ENCODE assay signal across 26 cellular contexts in genomic region chr2:108982259-108982679, GRCh38. TPM values are rescaled to one million over a fixed set of nuclear protein-coding genes. Genes with fewer than 3 reads are reported as not detected.
DNase-seq lines count a peak whose midpoint lies in the region; ATAC-seq and TF ChIP-seq lines count a peak whose summit lies in the region.
"Had no signal": no experiment of that assay in that cellular context is flagged by ENCODE, and none has a peak within 500 bp of the region (broad histone marks: within the 10 kb centered on the region; RNA-seq: fewer than 3 reads in every experiment).

No MANE protein-coding gene starts in this region.

- DNase-seq in DMS53 (lab: John Stamatoyannopoulos, UW) (peak; percentile 55), NCI-H69 (lab: John Stamatoyannopoulos, UW) (peak; percentile 69), fibroblast of villous mesenchyme (ENCODE audit: low read depth) (peak; percentile 29), HT-29 (ENCODE audit: low spot score) (no peak), G401 (ENCODE audit: low spot score) (no peak), dedifferentiated amniotic fluid mesenchymal stem cell (ENCODE audit: extremely low spot score) (no peak), aorta (no peak)
- no peak for DNase-seq in naive thymus-derived CD8-positive, alpha-beta T cell
- DNase-seq: activated CD4-positive, alpha-beta T cell treated with anti-CD3 and anti-CD28 coated beads, Interleukin-2, amount 50 U/mL, for 1 hour; anterior cingulate cortex; effector memory CD8-positive, alpha-beta T cell; foreskin keratinocyte; KG1; left cardiac atrium; NCI-H1436; NCI-H2107; occipital lobe; stimulated activated naive CD8-positive, alpha-beta T cell treated with anti-CD3 and anti-CD28 coated beads, Interleukin-15, Interleukin-2, amounts not matched to agents 100 U/mL and 50 U/mL, for 24 hours had no signal

- H3K27me3 Mint-ChIP-seq in naive thymus-derived CD8-positive, alpha-beta T cell: no peaks in the 10 kb centered on the region

- H3K36me3 Mint-ChIP-seq in naive thymus-derived CD8-positive, alpha-beta T cell: no peaks in the 10 kb centered on the region
- H3K36me3 Mint-ChIP-seq: memory B cell had no signal

- POLR2A ChIA-PET in naive thymus-derived CD8-positive, alpha-beta T cell (lab: Charles Lee): interaction anchor here (0.6 to 1.5 kb wide), 2 partner anchors 11 to 32 kb away, joined by 5 to 6 read pairs; no protein-coding TSS in a partner anchor

- 34 to 41% methylated on average over 4 of the region's 4 CpGs for WGBS in aorta, 2 donors

- no peak for TF ChIP-seq CTCF in fibroblast of villous mesenchyme (IDR thresholded peaks at IDR 0.05; ENCODE audit: insufficient read depth, low read depth, low read length)

- intact Hi-C loops in aorta (cut with DNase I): no loop called here

- H3K4me3 ChIP-seq in fibroblast of villous mesenchyme (ENCODE audit: low read depth, low read length) (no peak overlapping the region), aorta (ENCODE audit: low read length in 2 of 2) (no peak overlapping the region)
- H3K4me3 ChIP-seq: HAP-1, skin epidermis, thoracic aorta had no signal

- H3K4me1 Mint-ChIP-seq in naive thymus-derived CD8-positive, alpha-beta T cell: peaks cover 39 to 85% (median 63%) of the 10 kb centered on the region in 4 donors
- H3K4me1 Mint-ChIP-seq: memory B cell had no signal

- H3K9me3 Mint-ChIP-seq in naive thymus-derived CD8-positive, alpha-beta T cell: no peaks in the 10 kb centered on the region
- H3K9me3 Mint-ChIP-seq: activated naive CD4-positive, alpha-beta T cell treated with anti-CD3 and anti-CD28 coated beads for 36 hours; effector memory CD8-positive, alpha-beta T cell; memory B cell had no signal

- H3K4me1 ChIP-seq in aorta (ENCODE audit: control insufficient read depth in 1 of 2, insufficient read depth in 2 of 2, low read length in 2 of 2): no peaks in the 10 kb centered on the region
- H3K4me1 ChIP-seq: foreskin keratinocyte, HAP-1 had no signal

- H3K27me3 ChIP-seq in aorta (ENCODE audit: control insufficient read depth in 1 of 2, insufficient read depth in 2 of 2, low read length in 1 of 2): no peaks in the 10 kb centered on the region

- H3K9me3 ChIP-seq in aorta (ENCODE audit: control insufficient read depth, low read length): no peaks in the 10 kb centered on the region
- H3K9me3 ChIP-seq: HAP-1, thoracic aorta had no signal

- peak overlapping the region in 7 of 10 donors; percentile 28 to 74 (median 67) for H3K27ac Mint-ChIP-seq in naive thymus-derived CD8-positive, alpha-beta T cell
- H3K27ac Mint-ChIP-seq: activated naive CD4-positive, alpha-beta T cell treated with anti-CD3 and anti-CD28 coated beads for 36 hours; effector memory CD8-positive, alpha-beta T cell; memory B cell had no signal

- no peaks in the 10 kb centered on the region for H3K36me3 ChIP-seq in aorta (ENCODE audit: control insufficient read depth in 1 of 2, insufficient read depth in 2 of 2, low read length in 1 of 2)
- H3K36me3 ChIP-seq: HAP-1, thoracic aorta had no signal

- peak overlapping the region in 4 of 10 donors; percentile 2 to 41 (median 38) for H3K4me3 Mint-ChIP-seq in naive thymus-derived CD8-positive, alpha-beta T cell
- H3K4me3 Mint-ChIP-seq: activated naive CD4-positive, alpha-beta T cell treated with anti-CD3 and anti-CD28 coated beads for 36 hours; effector memory CD8-positive, alpha-beta T cell; memory B cell had no signal

- peak in 1 of 2 donors; percentile 37 for ATAC-seq in naive thymus-derived CD8-positive, alpha-beta T cell
- no peak for ATAC-seq in aorta (ENCODE audit: low FRiP score)
- ATAC-seq: effector memory CD8-positive, alpha-beta T cell; foreskin keratinocyte; left cardiac atrium; SK-N-SH treated with all-trans-retinoic acid at 6 μM for 48 hours; stimulated activated naive CD8-positive, alpha-beta T cell treated with anti-CD3 and anti-CD28 coated beads, Interleukin-15, Interleukin-2, amounts not matched to agents 100 U/mL and 50 U/mL, for 24 hours had no signal

- no peak overlapping the region for H3K27ac ChIP-seq in aorta (ENCODE audit: low read depth in 1 of 2, low read length in 2 of 2)
- H3K27ac ChIP-seq: foreskin keratinocyte, skin epidermis, thoracic aorta had no signal

- in situ Hi-C loops in G401 (cut with HindIII; ENCODE audit: low sequenced_read_pairs): no loop called here

RNA-seq across cellular contexts. Expression of gene EDAR, which starts 6.8 kb away (rescaled TPM):
- not detected in 2 replicates for total RNA-seq in fibroblast of villous mesenchyme
- total RNA-seq in naive thymus-derived CD8-positive, alpha-beta T cell: 10 to 100 TPM; 10.5 to 10.6 TPM
- 10 to 100 TPM in 1 of 3 donors, 1 to 10 TPM in 2; 2.8 to 11.8 (median 5.4) TPM for polyA plus RNA-seq in naive thymus-derived CD8-positive, alpha-beta T cell
- not detected in 2 replicates for total RNA-seq in HT-29 (2014; rRNA removed; shearing (Covaris generic))
- total RNA-seq in G401 (2014; rRNA removed; shearing (Covaris generic)): not detected in 2 replicates
- not detected for total RNA-seq in aorta
- polyA plus RNA-seq in aorta: not detected
- total RNA-seq: foreskin keratinocyte; occipital lobe; OCI-LY7; T-helper 2 cell treated with Interferon-gamma antibody and Interleukin-4, amounts not matched to agents 100 ng/mL and 5 ng/mL, for 36 hours; thoracic aorta had no signal

Comparison
In these comparisons a context has a peak if more than half of its experiments do, and no peak if none do; other contexts are left out.
1. DNase-seq: peak in DMS53 (single experiment), NCI-H69 (single experiment) and fibroblast of villous mesenchyme (single experiment); none in naive thymus-derived CD8-positive, alpha-beta T cell (0 of 10), HT-29 (single experiment), G401 (single experiment), dedifferentiated amniotic fluid mesenchymal stem cell (single experiment) and aorta (0 of 2).
2. RNA of gene EDAR, which starts 6.8 kb away (total RNA-seq): 10.5 to 10.6 TPM in naive thymus-derived CD8-positive, alpha-beta T cell; not detected in fibroblast of villous mesenchyme, not detected in HT-29, not detected in G401 and not detected in aorta; every median in the first group is over 10 times any median in the second.